In genomic region chr1:210627740-210628139, GRCh38 we compare ENCODE assay signal across 15 cellular contexts.
"Had no signal": no experiment of that assay in that cellular context is flagged by ENCODE, and none has a peak within 500 bp of the region (broad histone marks: within the 10 kb centered on the region; RNA-seq: fewer than 3 reads in every experiment).

No MANE protein-coding gene starts in this region.

- H3K4me3 Mint-ChIP-seq: activated naive CD8-positive, alpha-beta T cell treated with anti-CD3 and anti-CD28 coated beads, Interleukin-2, amount 10 ng/mL, durations not matched to agents 7 days and 5 days; activated T-helper 1 cell treated with anti-CD3 and anti-CD28 coated beads, Interleukin-12 subunit alpha, Interleukin-12 subunit beta, Interleukin-2, Interleukin-4 antibody, amounts not matched to agents 30 ng/mL and 10 ng/mL and 1 ng/mL, durations not matched to agents 14 hours and 24 hours and 36 hours; effector memory CD8-positive, alpha-beta T cell; memory B cell; natural killer cell had no signal

- DNase-seq: activated CD4-positive, alpha-beta T cell treated with anti-CD3 and anti-CD28 coated beads, Interleukin-2, amount 50 U/mL, for 1 hour; activated CD8-positive, alpha-beta memory T cell treated with anti-CD3 and anti-CD28 coated beads for 24 hours; activated naive CD8-positive, alpha-beta T cell treated with anti-CD3 and anti-CD28 coated beads, Interleukin-2, amount 10 ng/mL, durations not matched to agents 7 days and 5 days; dermis blood vessel endothelial cell; effector memory CD8-positive, alpha-beta T cell; foreskin melanocyte; left ventricle myocardium inferior; natural killer cell; retina; stimulated activated CD4-positive, alpha-beta T cell treated with anti-CD3 and anti-CD28 coated beads, Interleukin-15, amount 100 ng/mL, for 24 hours; stimulated activated CD4-positive, alpha-beta T cell treated with anti-CD3 and anti-CD28 coated beads, Interleukin-4, amount 100 ng/mL, for 1 hour; stimulated activated naive CD4-positive, alpha-beta T cell; trophoblast cell had no signal

- H3K27me3 Mint-ChIP-seq: effector memory CD8-positive, alpha-beta T cell; memory B cell had no signal

- H3K27ac Mint-ChIP-seq: activated naive CD8-positive, alpha-beta T cell treated with anti-CD3 and anti-CD28 coated beads, Interleukin-2, amount 10 ng/mL, durations not matched to agents 7 days and 5 days; activated T-helper 1 cell treated with anti-CD3 and anti-CD28 coated beads, Interleukin-12 subunit alpha, Interleukin-12 subunit beta, Interleukin-2, Interleukin-4 antibody, amounts not matched to agents 30 ng/mL and 10 ng/mL and 1 ng/mL, durations not matched to agents 14 hours and 24 hours and 36 hours; effector memory CD8-positive, alpha-beta T cell; memory B cell; natural killer cell had no signal

- H3K4me1 Mint-ChIP-seq: activated naive CD8-positive, alpha-beta T cell treated with anti-CD3 and anti-CD28 coated beads, Interleukin-2, amount 10 ng/mL, durations not matched to agents 7 days and 5 days; memory B cell; natural killer cell had no signal

- H3K9me3 Mint-ChIP-seq: activated naive CD8-positive, alpha-beta T cell treated with anti-CD3 and anti-CD28 coated beads, Interleukin-2, amount 10 ng/mL, durations not matched to agents 7 days and 5 days; activated T-helper 1 cell treated with anti-CD3 and anti-CD28 coated beads, Interleukin-12 subunit alpha, Interleukin-12 subunit beta, Interleukin-2, Interleukin-4 antibody, amounts not matched to agents 30 ng/mL and 10 ng/mL and 1 ng/mL, durations not matched to agents 14 hours and 24 hours and 36 hours; effector memory CD8-positive, alpha-beta T cell; memory B cell; natural killer cell had no signal

- H3K36me3 Mint-ChIP-seq: activated naive CD8-positive, alpha-beta T cell treated with anti-CD3 and anti-CD28 coated beads, Interleukin-2, amount 10 ng/mL, durations not matched to agents 7 days and 5 days; natural killer cell had no signal

- ATAC-seq: effector memory CD8-positive, alpha-beta T cell; natural killer cell had no signal
